In genomic region chr19:19407640-19407933, GRCh38 we compare ENCODE assay signal across 8 cellular contexts. TPM values are rescaled to one million over a fixed set of nuclear protein-coding genes. Genes with fewer than 3 reads are reported as not detected.
A peak's percentile ranks its signal among the peaks of the same experiment; 100 is the strongest.
DNase-seq lines count a peak whose midpoint lies in the region; ATAC-seq and TF ChIP-seq lines count a peak whose summit lies in the region.

No MANE protein-coding gene starts in this region.

- H2BK12ac ChIP-seq in mesenchymal stem cell (ENCODE audit: low read length in 2 of 2) = no peak overlapping the region

- peak overlapping the region; percentile 46 for H3K27ac Mint-ChIP-seq in activated naive CD8-positive, alpha-beta T cell treated with anti-CD3 and anti-CD28 coated beads, Interleukin-2, amount 50 U/mL, for 24 hours

- no peaks in the 10 kb centered on the region for H3K9me3 ChIP-seq in heart left ventricle
- no peaks in the 10 kb centered on the region for H3K9me3 ChIP-seq in right cardiac atrium (ENCODE audit: control insufficient read depth, low read length)
- no peaks in the 10 kb centered on the region for H3K9me3 ChIP-seq in mesenchymal stem cell (ENCODE audit: control insufficient read depth, low read length)
- no peaks in the 10 kb centered on the region for H3K9me3 ChIP-seq in upper lobe of left lung

- H3K18ac ChIP-seq in mesenchymal stem cell (ENCODE audit: low read depth in 1 of 2, low read length in 2 of 2) = no peak overlapping the region

- no peak for TF ChIP-seq EP300 in upper lobe of left lung (IDR thresholded peaks at IDR 0.05)

- H3K4me3 Mint-ChIP-seq in activated naive CD8-positive, alpha-beta T cell treated with anti-CD3 and anti-CD28 coated beads, Interleukin-2, amount 50 U/mL, for 24 hours = peak overlapping the region; percentile 53

- no peaks in the 10 kb centered on the region for H3K36me3 ChIP-seq in heart left ventricle
- H3K36me3 ChIP-seq in mesenchymal stem cell (ENCODE audit: control insufficient read depth in 1 of 2, insufficient read depth in 2 of 2, low read depth in 1 of 2, low read length in 2 of 2) = peaks cover 0 to 4% of the 10 kb centered on the region in 2 experiments
- H3K36me3 ChIP-seq in upper lobe of left lung = peaks cover 0 to 2% (median 0%) of the 10 kb centered on the region in 4 donors

- H3K27me3 ChIP-seq in heart left ventricle (no peaks in the 10 kb centered on the region), right cardiac atrium (ENCODE audit: control insufficient read depth, insufficient read depth) (no peaks in the 10 kb centered on the region), mesenchymal stem cell (ENCODE audit: control insufficient read depth in 1 of 2, insufficient read depth in 1 of 2, low read length in 2 of 2) (no peaks in the 10 kb centered on the region), upper lobe of left lung (no peaks in the 10 kb centered on the region)

- no peak overlapping the region for H4K8ac ChIP-seq in mesenchymal stem cell (ENCODE audit: low read length)

- no peak overlapping the region for H2AK5ac ChIP-seq in mesenchymal stem cell (ENCODE audit: low read length, severe bottlenecking)

- H2AFZ ChIP-seq in mesenchymal stem cell (ENCODE audit: low read depth, low read length) = no peak overlapping the region

- H2BK15ac ChIP-seq in mesenchymal stem cell (ENCODE audit: low read depth, poor library complexity, severe bottlenecking) = no peak overlapping the region

- no peak overlapping the region for H4K91ac ChIP-seq in mesenchymal stem cell (ENCODE audit: low read length)

- no peak overlapping the region for H3K4me2 ChIP-seq in mesenchymal stem cell (ENCODE audit: low read length, poor library complexity, severe bottlenecking)

- peak overlapping the region in 10 of 12 donors; percentile 81 to 100 (median 96) for H3K4me3 ChIP-seq in heart left ventricle
- H3K4me3 ChIP-seq in right cardiac atrium (ENCODE audit: low read length) = no peak overlapping the region
- H3K4me3 ChIP-seq in mesenchymal stem cell (ENCODE audit: insufficient read depth in 1 of 2, low read depth in 1 of 2, low read length in 2 of 2) = peak overlapping the region in 1 of 2 experiments; percentile 91
- H3K4me3 ChIP-seq in upper lobe of left lung = peak overlapping the region in 1 of 4 donors; percentile 73

- peaks cover 86% of the 10 kb centered on the region for H3K4me1 Mint-ChIP-seq in activated naive CD8-positive, alpha-beta T cell treated with anti-CD3 and anti-CD28 coated beads, Interleukin-2, amount 50 U/mL, for 24 hours

- no peak overlapping the region for H3K14ac ChIP-seq in mesenchymal stem cell (ENCODE audit: low read length in 2 of 2)

- TF ChIP-seq POLR2A in heart left ventricle (IDR thresholded peaks at IDR 0.05) (no peak), upper lobe of left lung (IDR thresholded peaks at IDR 0.05) (no peak)

- DNase-seq in heart left ventricle (no peak), right cardiac atrium (no peak), mesenchymal stem cell (no peak), upper lobe of left lung (no peak)
- no peak for DNase-seq in activated naive CD8-positive, alpha-beta T cell treated with anti-CD3 and anti-CD28 coated beads, Interleukin-2, amount 50 U/mL, for 24 hours

- H3K9ac ChIP-seq in mesenchymal stem cell (ENCODE audit: low read length) = peak overlapping the region; percentile 90

- H2BK120ac ChIP-seq in mesenchymal stem cell (ENCODE audit: low read depth, low read length) = no peak overlapping the region

- peaks cover 12% of the 10 kb centered on the region for H3K36me3 Mint-ChIP-seq in activated naive CD8-positive, alpha-beta T cell treated with anti-CD3 and anti-CD28 coated beads, Interleukin-2, amount 50 U/mL, for 24 hours (ENCODE audit: low read depth)

- H3K4me1 ChIP-seq in heart left ventricle (peaks cover 0 to 78% (median 51%) of the 10 kb centered on the region in 12 donors), right cardiac atrium (ENCODE audit: control insufficient read depth, insufficient read depth, low read length) (peaks cover 23% of the 10 kb centered on the region), mesenchymal stem cell (ENCODE audit: control insufficient read depth, insufficient read depth, low read depth, low read length) (peaks cover 21% of the 10 kb centered on the region), upper lobe of left lung (peaks cover 57 to 76% (median 63%) of the 10 kb centered on the region in 4 donors)

- 62 to 80% (median 72%) methylated on average over 4 of the region's 4 CpGs for WGBS in heart left ventricle, 4 donors
- WGBS in right cardiac atrium = 66% methylated on average over 4 of the region's 4 CpGs
- 92% methylated on average over 4 of the region's 4 CpGs for WGBS in mesenchymal stem cell
- 67 to 77% methylated on average over 4 of the region's 4 CpGs for WGBS in upper lobe of left lung, 2 donors

- H3K9me3 Mint-ChIP-seq in activated naive CD8-positive, alpha-beta T cell treated with anti-CD3 and anti-CD28 coated beads, Interleukin-2, amount 50 U/mL, for 24 hours = no peaks in the 10 kb centered on the region

- ATAC-seq in heart left ventricle (no peak), right cardiac atrium (no peak), upper lobe of left lung (ENCODE audit: low FRiP score in 2 of 2) (no peak), GM21619 (IDR thresholded peaks at IDR 0.05; ENCODE audit: unreplicated experiment) (no peak), GM19324 (IDR thresholded peaks at IDR 0.05; ENCODE audit: low FRiP score, unreplicated experiment) (no peak), HG02970 (IDR thresholded peaks at IDR 0.05; ENCODE audit: low FRiP score, unreplicated experiment) (no peak)
- no peak for ATAC-seq in activated naive CD8-positive, alpha-beta T cell treated with anti-CD3 and anti-CD28 coated beads, Interleukin-2, amount 50 U/mL, for 24 hours

- peaks cover 5% of the 10 kb centered on the region for H3K79me1 ChIP-seq in mesenchymal stem cell (replicated peaks; ENCODE audit: low read length, poor library complexity, severe bottlenecking)

- H2BK5ac ChIP-seq in mesenchymal stem cell (ENCODE audit: low read depth, low read length, poor library complexity, severe bottlenecking) = no peak overlapping the region

- H3K23ac ChIP-seq in mesenchymal stem cell (ENCODE audit: low read length in 2 of 2) = no peak overlapping the region

- intact Hi-C loops in heart left ventricle (cut with DNase I) = loop anchor here in 7 of 10 donors (2.0 to 10.0 kb wide), 7 partner anchors 40 to 85 kb away; no protein-coding TSS in a partner anchor
- intact Hi-C loops in right cardiac atrium (cut with DNase I) = loop anchor here in 1 of 4 donors (10.0 kb wide), 1 partner anchor 77 kb away; no protein-coding TSS in a partner anchor

- H3K27me3 Mint-ChIP-seq in activated naive CD8-positive, alpha-beta T cell treated with anti-CD3 and anti-CD28 coated beads, Interleukin-2, amount 50 U/mL, for 24 hours = no peaks in the 10 kb centered on the region

- TF ChIP-seq CTCF in heart left ventricle (IDR thresholded peaks at IDR 0.05) (no peak), upper lobe of left lung (IDR thresholded peaks at IDR 0.05) (no peak)

- peak overlapping the region in 7 of 12 donors; percentile 28 to 94 (median 85) for H3K27ac ChIP-seq in heart left ventricle
- no peak overlapping the region for H3K27ac ChIP-seq in right cardiac atrium (ENCODE audit: low read length)
- H3K27ac ChIP-seq in mesenchymal stem cell (ENCODE audit: low read length, poor library complexity, severe bottlenecking) = no peak overlapping the region
- H3K27ac ChIP-seq in upper lobe of left lung = peak overlapping the region; percentile 83 to 94 (median 93)

- H3K4ac ChIP-seq in mesenchymal stem cell (ENCODE audit: low read depth in 1 of 2, low read length in 2 of 2) = no peak overlapping the region

RNA-seq across cellular contexts. Expression of gene GATAD2A, which starts 2.1 kb away (rescaled TPM):
- total RNA-seq in heart left ventricle = 10 to 100 TPM; 18.1 to 49.5 (median 35.5) TPM
- 10 to 100 TPM in 1 of 2 donors, 1 to 10 TPM in 1; 7.5 to 27.0 TPM for polyA plus RNA-seq in heart left ventricle
- total RNA-seq in right cardiac atrium = 10 to 100 TPM; 31.4 to 53.9 (median 36.0) TPM
- polyA plus RNA-seq in right cardiac atrium = 12.2 TPM
- polyA plus RNA-seq in mesenchymal stem cell (2013, experiment 1 of 2) = 46.1 TPM
- 42.5 TPM for polyA plus RNA-seq in mesenchymal stem cell (2013, experiment 2 of 2)
- total RNA-seq in upper lobe of left lung = 100 to 1,000 TPM in 2 of 6 donors, 10 to 100 TPM in 4; 60.8 to 182 (median 88.0) TPM

Comparison
In these comparisons a context has a peak if more than half of its experiments do, and no peak if none do; other contexts are left out.
1. H3K27ac ChIP-seq: peak in heart left ventricle (7 of 12) and upper lobe of left lung (4 of 4); none in right cardiac atrium (single experiment) and mesenchymal stem cell (single experiment).